ENCODE assay signal across 11 cellular contexts in the genomic region with DNA sequence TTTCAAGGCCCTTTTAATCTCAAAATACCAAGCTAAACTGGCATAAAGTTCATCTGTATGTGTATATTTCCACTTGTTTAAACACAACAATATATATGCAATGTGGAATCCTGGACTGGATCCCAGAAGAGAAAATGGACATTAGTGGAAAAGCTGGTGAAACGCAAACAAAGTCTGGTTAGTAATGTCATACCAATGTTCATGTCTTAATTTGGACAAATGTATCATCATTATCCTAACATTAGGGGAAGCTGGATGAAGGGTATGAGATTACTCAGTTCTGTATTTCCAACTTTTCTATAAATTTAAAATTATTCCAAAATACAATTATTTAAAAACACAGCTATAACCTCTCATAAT. TPM values are rescaled to one million over a fixed set of nuclear protein-coding genes. Genes with fewer than 3 reads are reported as not detected.
DNase-seq lines count a peak whose midpoint lies in the region; ATAC-seq and TF ChIP-seq lines count a peak whose summit lies in the region.
"Had no signal": no experiment of that assay in that cellular context is flagged by ENCODE, and none has a peak within 500 bp of the region (broad histone marks: within the 10 kb centered on the region; RNA-seq: fewer than 3 reads in every experiment).

No MANE protein-coding gene starts in this region.

- peaks cover 24% of the 10 kb centered on the region for H3K36me3 Mint-ChIP-seq in MCF 10A (ENCODE audit: insufficient read depth, unreplicated experiment)

- DNase-seq in MCF 10A (ENCODE audit: unreplicated experiment) (no peak), breast epithelium (ENCODE audit: low spot score in 2 of 2) (no peak), PC-3 (peak; percentile 85), epithelial cell of prostate (ENCODE audit: low read depth, low spot score) (no peak), left lobe of liver (ENCODE audit: low spot score) (no peak), omental fat pad (ENCODE audit: low spot score) (no peak)
- DNase-seq: effector CD8-positive, alpha-beta T cell; NCI-H146 had no signal

- H3K4me3 ChIP-seq in breast epithelium (no peak overlapping the region), PC-3 (ENCODE audit: low read length) (peak overlapping the region; percentile 77), urinary bladder (ENCODE audit: low read depth, low read length) (no peak overlapping the region)

- H3K4me2 ChIP-seq in PC-3 (ENCODE audit: low read length): peak overlapping the region; percentile 83

- H3K27ac Mint-ChIP-seq in MCF 10A (ENCODE audit: low read depth, unreplicated experiment): no peak overlapping the region

- WGBS in urinary bladder: 91% methylated on average over 1 of the region's 1 CpG

- TF ChIP-seq POLR2A in breast epithelium (IDR thresholded peaks at IDR 0.05): no peak

- intact Hi-C loops in MCF 10A (cut with micrococcal nuclease): loop anchor here (10.0 kb wide), 2 partner anchors 283 to 383 kb away; a partner anchor contains a TSS
- intact Hi-C loops in breast epithelium (cut with DNase I; ENCODE audit: low total_unique reads): no loop called here
- intact Hi-C loops in PC-3 (cut with micrococcal nuclease): loop anchor here (5.0 to 10.0 kb wide), 4 partner anchors 156 to 1203 kb away; a partner anchor contains a TSS

- H3K4me1 ChIP-seq in breast epithelium (peaks cover 0 to 6% of the 10 kb centered on the region in 2 donors), PC-3 (ENCODE audit: insufficient read depth, low read length) (peaks cover 54% of the 10 kb centered on the region), urinary bladder (ENCODE audit: insufficient read depth) (peaks cover 2% of the 10 kb centered on the region)

- H3K9me2 ChIP-seq in PC-3 (replicated peaks; ENCODE audit: low read length): no peaks in the 10 kb centered on the region

- TF ChIP-seq CTCF in MCF 10A (IDR thresholded peaks at IDR 0.05; ENCODE audit: unreplicated experiment) (no peak), breast epithelium (IDR thresholded peaks at IDR 0.05) (no peak), PC-3 (conservative IDR thresholded peaks at IDR 0.05; ENCODE audit: low read depth, low read length) (no peak), omental fat pad (IDR thresholded peaks at IDR 0.05) (no peak)

- H3K9me3 ChIP-seq in breast epithelium (peaks cover 0 to 5% of the 10 kb centered on the region in 2 donors), PC-3 (ENCODE audit: low read length) (no peaks in the 10 kb centered on the region)
- H3K9me3 ChIP-seq: prostate gland had no signal

- H2AFZ ChIP-seq in PC-3 (ENCODE audit: low read length): no peak overlapping the region

- H3K27ac ChIP-seq in breast epithelium (peak overlapping the region in 1 of 2 donors; percentile 99), PC-3 (ENCODE audit: low read length) (peak overlapping the region; percentile 24; the same call in 1 of the 2 replicates), epithelial cell of prostate (peak overlapping the region; percentile 99), urinary bladder (ENCODE audit: low read depth) (peak overlapping the region; percentile 10)

- H4K20me1 ChIP-seq in PC-3 (ENCODE audit: low read length): peaks cover 52% of the 10 kb centered on the region

- H3K4me1 Mint-ChIP-seq in MCF 10A (ENCODE audit: insufficient read depth, unreplicated experiment): peaks cover 33% of the 10 kb centered on the region

- POLR2A ChIA-PET in MCF 10A (lab: Yijun Ruan, JAX): interaction anchor here (0.6 to 5.0 kb wide), 12 partner anchors 9 to 533 kb away, joined by 3 to 44 read pairs (median 4); no protein-coding TSS in a partner anchor
- POLR2A ChIA-PET in PC-3 (lab: Charles Lee; ENCODE audit: unreplicated experiment): interaction anchor here (0.6 kb wide), 1 partner anchor 107 kb away, joined by 4 read pairs; no protein-coding TSS in a partner anchor

- CTCF ChIA-PET in MCF 10A (lab: Yijun Ruan, JAX): interaction anchor here (0.5 to 1.2 kb wide), 3 partner anchors 9 to 89 kb away, joined by 3 to 4 read pairs (median 4); no protein-coding TSS in a partner anchor
- CTCF ChIA-PET in PC-3 (lab: Charles Lee): interaction anchor here (0.6 kb wide), 1 partner anchor 11 kb away, joined by 3 read pairs; no protein-coding TSS in a partner anchor

- BruUV-seq in MCF 10A (replicated peaks; lab: Mats Ljungman, UMichigan) (no TSS peak), PC-3 (replicated peaks; lab: Mats Ljungman, UMichigan) (no TSS peak)

- H3K9me3 Mint-ChIP-seq in MCF 10A (ENCODE audit: unreplicated experiment): no peaks in the 10 kb centered on the region

- ATAC-seq in PC-3 (no peak), HG03520 (IDR thresholded peaks at IDR 0.05; ENCODE audit: unreplicated experiment) (no peak), left lobe of liver (no peak), omental fat pad (ENCODE audit: low FRiP score) (no peak)

- H3K9ac ChIP-seq in PC-3 (ENCODE audit: low read length): no peak overlapping the region

- peak overlapping the region; percentile 87 for H3K4me3 Mint-ChIP-seq in MCF 10A (ENCODE audit: unreplicated experiment)

- H3K27me3 Mint-ChIP-seq in MCF 10A (ENCODE audit: insufficient read depth, unreplicated experiment): no peaks in the 10 kb centered on the region

- H3K79me2 ChIP-seq in PC-3 (ENCODE audit: low read length): peaks cover 75% of the 10 kb centered on the region

- no peaks in the 10 kb centered on the region for H3K36me3 ChIP-seq in breast epithelium
- 0 out of 2 replicates have a peak, but pooled peaks cover 13% of the 10 kb centered on the region for H3K36me3 ChIP-seq in PC-3 (ENCODE audit: low read depth, low read length)
- H3K36me3 ChIP-seq in urinary bladder (ENCODE audit: insufficient read depth): no peaks in the 10 kb centered on the region
- H3K36me3 ChIP-seq: prostate gland had no signal

- H3K27me3 ChIP-seq in breast epithelium: no peaks in the 10 kb centered on the region
- no peaks in the 10 kb centered on the region for H3K27me3 ChIP-seq in PC-3 (ENCODE audit: low read length)

- H3F3A ChIP-seq in PC-3 (ENCODE audit: low read length, unreplicated experiment): no peaks in the 10 kb centered on the region

RNA-seq across cellular contexts. Expression of a gene that starts 3.8 kb away (rescaled TPM):
- total RNA-seq in MCF 10A (2022) (62.1 and 73.8 TPM in 2 replicates), breast epithelium (100 to 1,000 TPM; 104 to 174 (median 134) TPM), PC-3 (2014; rRNA removed) (82.2 and 117 TPM in 2 replicates), urinary bladder (236 TPM), left lobe of liver (31.7 TPM), omental fat pad (100 to 1,000 TPM in 1 of 4 donors, 10 to 100 TPM in 3; 69.3 to 175 (median 82.9) TPM)
- 38.8 TPM for polyA plus RNA-seq in urinary bladder
